ENCODE assay signal across 17 cellular contexts in genomic region chr14:23356036-23356435, GRCh38. TPM values are rescaled to one million over a fixed set of nuclear protein-coding genes. Genes with fewer than 3 reads are reported as not detected.
DNase-seq lines count a peak whose midpoint lies in the region; ATAC-seq and TF ChIP-seq lines count a peak whose summit lies in the region.
"Had no signal": no experiment of that assay in that cellular context is flagged by ENCODE, and none has a peak within 500 bp of the region (broad histone marks: within the 10 kb centered on the region; RNA-seq: fewer than 3 reads in every experiment).

No MANE protein-coding gene starts in this region.

- no peaks in the 10 kb centered on the region for H3K9me3 Mint-ChIP-seq in natural killer cell treated with Interleukin-12 subunit alpha and Interleukin-12 subunit beta and Interleukin-15 and Interleukin-18, amount 100 ng/mL, for 72 hours
- no peaks in the 10 kb centered on the region for H3K9me3 Mint-ChIP-seq in natural killer cell
- peaks cover 2% of the 10 kb centered on the region for H3K9me3 Mint-ChIP-seq in neural crest cell
- H3K9me3 Mint-ChIP-seq: CD4-positive, alpha-beta T cell had no signal

- H3K27me3 Mint-ChIP-seq in natural killer cell treated with Interleukin-12 subunit alpha and Interleukin-12 subunit beta and Interleukin-15 and Interleukin-18, amount 100 ng/mL, for 72 hours = peaks cover 31 to 48% of the 10 kb centered on the region in 2 donors
- peaks cover 35% of the 10 kb centered on the region in 2 donors for H3K27me3 Mint-ChIP-seq in natural killer cell (ENCODE audit: low read depth in 2 of 2)
- peaks cover 22% of the 10 kb centered on the region for H3K27me3 Mint-ChIP-seq in neural crest cell (ENCODE audit: low read depth)

- no peak overlapping the region for H3K4me3 Mint-ChIP-seq in natural killer cell treated with Interleukin-12 subunit alpha and Interleukin-12 subunit beta and Interleukin-15 and Interleukin-18, amount 100 ng/mL, for 72 hours
- no peak overlapping the region for H3K4me3 Mint-ChIP-seq in natural killer cell
- H3K4me3 Mint-ChIP-seq in neural crest cell = peak overlapping the region; percentile 0
- H3K4me3 Mint-ChIP-seq: CD4-positive, alpha-beta T cell had no signal

- TF ChIP-seq CTCF in natural killer cell (IDR thresholded peaks at IDR 0.05) (no peak), neural crest cell (conservative IDR thresholded peaks at IDR 0.05) (no peak), spleen (IDR thresholded peaks at IDR 0.05 in 8 of 11, conservative IDR thresholded peaks at IDR 0.05 in 3 of 11) (no peak)

- H3K9me3 ChIP-seq in spleen = no peaks in the 10 kb centered on the region

- H3K27ac Mint-ChIP-seq in natural killer cell treated with Interleukin-12 subunit alpha and Interleukin-12 subunit beta and Interleukin-15 and Interleukin-18, amount 100 ng/mL, for 72 hours = no peak overlapping the region
- H3K27ac Mint-ChIP-seq in natural killer cell = no peak overlapping the region
- no peak overlapping the region for H3K27ac Mint-ChIP-seq in neural crest cell (ENCODE audit: unreplicated experiment)
- H3K27ac Mint-ChIP-seq: CD4-positive, alpha-beta T cell had no signal

- TF ChIP-seq POLR2A in spleen (IDR thresholded peaks at IDR 0.05) = no peak

- ATAC-seq in natural killer cell treated with Interleukin-12 subunit alpha and Interleukin-12 subunit beta and Interleukin-15 and Interleukin-18, amount 100 ng/mL, for 72 hours = no peak
- ATAC-seq in natural killer cell (no peak), HG02870 (IDR thresholded peaks at IDR 0.05; ENCODE audit: unreplicated experiment) (no peak)
- ATAC-seq: HCT116 had no signal

- H3K4me3 ChIP-seq in spleen = no peak overlapping the region
- H3K4me3 ChIP-seq: BLaER1 treated with 17β-estradiol and CSF1 and Interleukin-3, amounts not matched to agents 10 nM and 100 nM had no signal

- H3K27me3 ChIP-seq in spleen (replicated peaks in 1 of 7) = peaks cover 0 to 80% (median 24%) of the 10 kb centered on the region in 7 donors
- H3K27me3 ChIP-seq: BLaER1 treated with 17β-estradiol and CSF1 and Interleukin-3, amounts not matched to agents 10 nM and 100 nM had no signal

- H3K4me1 ChIP-seq in spleen = peaks cover 0 to 19% (median 16%) of the 10 kb centered on the region in 6 donors
- H3K4me1 ChIP-seq: BLaER1 treated with 17β-estradiol and CSF1 and Interleukin-3, amounts not matched to agents 10 nM and 100 nM had no signal

- 87 to 92% (median 89%) methylated on average over 4 of the region's 4 CpGs for WGBS in spleen, 5 donors

- H3K4me1 Mint-ChIP-seq in natural killer cell treated with Interleukin-12 subunit alpha and Interleukin-12 subunit beta and Interleukin-15 and Interleukin-18, amount 100 ng/mL, for 72 hours (ENCODE audit: low read depth in 2 of 2) = peaks cover 9 to 11% of the 10 kb centered on the region in 2 donors
- H3K4me1 Mint-ChIP-seq in natural killer cell (peaks cover 7 to 13% of the 10 kb centered on the region in 2 donors), neural crest cell (peaks cover 27% of the 10 kb centered on the region)

- intact Hi-C loops in natural killer cell (cut with micrococcal nuclease) = no loop called here
- intact Hi-C loops in spleen (cut with DNase I; ENCODE audit: low total_unique reads) = no loop called here

- H3K36me3 Mint-ChIP-seq in natural killer cell treated with Interleukin-12 subunit alpha and Interleukin-12 subunit beta and Interleukin-15 and Interleukin-18, amount 100 ng/mL, for 72 hours = peaks cover 9% of the 10 kb centered on the region
- H3K36me3 Mint-ChIP-seq in natural killer cell (no peaks in the 10 kb centered on the region), neural crest cell (ENCODE audit: low read depth) (peaks cover 9% of the 10 kb centered on the region)

- no peak overlapping the region for H3K27ac ChIP-seq in spleen
- H3K27ac ChIP-seq: BLaER1 treated with 17β-estradiol and CSF1 and Interleukin-3, amounts not matched to agents 10 nM and 100 nM had no signal

- peaks cover 0 to 12% (median 0%) of the 10 kb centered on the region in 6 donors for H3K36me3 ChIP-seq in spleen
- H3K36me3 ChIP-seq: BLaER1 treated with 17β-estradiol and CSF1 and Interleukin-3, amounts not matched to agents 10 nM and 100 nM had no signal

- peak; percentile 5 for DNase-seq in natural killer cell treated with Interleukin-12 subunit alpha and Interleukin-12 subunit beta and Interleukin-15 and Interleukin-18, amount 100 ng/mL, for 72 hours (ENCODE audit: low spot score)
- DNase-seq in natural killer cell (no peak), islet precursor cell (peak; percentile 33), neural crest cell (ENCODE audit: low read depth, low spot score) (no peak), spleen (peak; percentile 33), SKM-1 (lab: John Stamatoyannopoulos, UW; ENCODE audit: unreplicated experiment) (no peak), NCI-H187 (lab: John Stamatoyannopoulos, UW) (no peak)
- DNase-seq: ACHN; CD4-positive, alpha-beta T cell; DMS79; IMR-90 had no signal

RNA-seq across cellular contexts. Expression of gene SLC22A17, which starts 3.3 kb away (rescaled TPM):
- under 1 TPM in 1 of 2 donors, not detected in 1; 0.42 TPM for total RNA-seq in natural killer cell treated with Interleukin-12 subunit alpha and Interleukin-12 subunit beta and Interleukin-15 and Interleukin-18, amount 100 ng/mL, for 72 hours
- under 1 TPM in 2 of 3 donors, not detected in 1; 0.28 to 1.00 TPM for total RNA-seq in natural killer cell
- total RNA-seq in neural crest cell = 39.4 and 42.4 TPM in 2 replicates
- 10 to 100 TPM in 2 of 7 donors, 1 to 10 TPM in 5; 7.1 to 13.7 (median 8.3) TPM for total RNA-seq in spleen
- polyA plus RNA-seq in spleen = 1 to 10 TPM; 5.1 to 7.1 (median 6.3) TPM

RNA-seq across cellular contexts. Expression of gene EFS, which starts 8.9 kb away (rescaled TPM):
- not detected for total RNA-seq in natural killer cell treated with Interleukin-12 subunit alpha and Interleukin-12 subunit beta and Interleukin-15 and Interleukin-18, amount 100 ng/mL, for 72 hours
- total RNA-seq in natural killer cell = not detected
- 100 and 104 TPM in 2 replicates for total RNA-seq in neural crest cell
- 1 to 10 TPM; 2.6 to 6.7 (median 4.4) TPM for total RNA-seq in spleen
- polyA plus RNA-seq in spleen = 1 to 10 TPM; 1.8 to 4.3 (median 2.7) TPM
- total RNA-seq: A172; CD4-positive, alpha-beta T cell; G401; H4 had no signal

RNA-seq across cellular contexts. Expression of gene IL25, which starts 16.6 kb away (rescaled TPM):
- not detected for total RNA-seq in natural killer cell treated with Interleukin-12 subunit alpha and Interleukin-12 subunit beta and Interleukin-15 and Interleukin-18, amount 100 ng/mL, for 72 hours
- total RNA-seq in natural killer cell (not detected), neural crest cell (not detected in 2 replicates), spleen (not detected)
- polyA plus RNA-seq in spleen = not detected
- total RNA-seq: A172; CD4-positive, alpha-beta T cell; G401; H4; IMR-90 had no signal
- polyA plus RNA-seq: IMR-90 had no signal

RNA-seq across cellular contexts. Expression of gene CMTM5, which starts 20.8 kb away (rescaled TPM):
- not detected for total RNA-seq in natural killer cell treated with Interleukin-12 subunit alpha and Interleukin-12 subunit beta and Interleukin-15 and Interleukin-18, amount 100 ng/mL, for 72 hours
- 1 to 10 TPM in 2 of 3 donors, not detected in 1; 2.9 to 4.5 TPM for total RNA-seq in natural killer cell
- total RNA-seq in neural crest cell = 2.0 and 3.1 TPM in 2 replicates
- 10 to 100 TPM in 1 of 7 donors, 1 to 10 TPM in 6; 2.1 to 13.0 (median 4.3) TPM for total RNA-seq in spleen
- polyA plus RNA-seq in spleen = 1 to 10 TPM; 1.3 to 4.1 (median 2.7) TPM
- total RNA-seq: A172; CD4-positive, alpha-beta T cell; G401; H4; IMR-90 had no signal

RNA-seq across cellular contexts. Expression of gene PABPN1, which starts 34.8 kb away (rescaled TPM):
- 100 to 1,000 TPM; 182 to 274 TPM for total RNA-seq in natural killer cell treated with Interleukin-12 subunit alpha and Interleukin-12 subunit beta and Interleukin-15 and Interleukin-18, amount 100 ng/mL, for 72 hours
- total RNA-seq in natural killer cell (100 to 1,000 TPM; 226 to 261 (median 238) TPM), neural crest cell (375 and 379 TPM in 2 replicates), spleen (100 to 1,000 TPM in 4 of 7 donors, 10 to 100 TPM in 3; 52.1 to 152 (median 132) TPM)
- polyA plus RNA-seq in spleen = 100 to 1,000 TPM; 118 to 146 (median 132) TPM

Comparison
In these comparisons a context has a peak if more than half of its experiments do, and no peak if none do; other contexts are left out.
1. DNase-seq: peak in natural killer cell treated with Interleukin-12 subunit alpha and Interleukin-12 subunit beta and Interleukin-15 and Interleukin-18, amount 100 ng/mL, for 72 hours (single experiment), islet precursor cell (single experiment) and spleen (single experiment); none in natural killer cell (single experiment), neural crest cell (single experiment), SKM-1 (single experiment) and NCI-H187 (0 of 2).
2. RNA of gene SLC22A17, which starts 3.3 kb away (total RNA-seq): 39.4 to 42.4 TPM in neural crest cell and 7.1 to 13.7 TPM in spleen; 0.42 TPM in natural killer cell treated with Interleukin-12 subunit alpha and Interleukin-12 subunit beta and Interleukin-15 and Interleukin-18, amount 100 ng/mL, for 72 hours and 0.28 to 1.00 TPM in natural killer cell; every median in the first group is over 4 times any median in the second.
3. RNA of gene EFS, which starts 8.9 kb away (total RNA-seq): 100 to 104 TPM in neural crest cell; 2.6 to 6.7 TPM in spleen, not detected in natural killer cell treated with Interleukin-12 subunit alpha and Interleukin-12 subunit beta and Interleukin-15 and Interleukin-18, amount 100 ng/mL, for 72 hours and not detected in natural killer cell; every median in the first group is over 10 times any median in the second.